8 cellular contexts compared by ENCODE assay signal in genomic region chr7:39732837-39733804, GRCh38.
DNase-seq lines count a peak whose midpoint lies in the region; ATAC-seq, FAIRE-seq and TF ChIP-seq lines count a peak whose summit lies in the region.

No MANE protein-coding gene starts in this region.

- H3K27ac ChIP-seq in DOHH2 (ENCODE audit: low read depth, low read length) (peak overlapping the region; percentile 70), GM23248 (peak overlapping the region; percentile 96), Karpas-422 (ENCODE audit: low read length) (peak overlapping the region; percentile 77)
- H3K27ac ChIP-seq in naive thymus-derived CD4-positive, alpha-beta T cell (ENCODE audit: low read depth, low read length): peak overlapping the region; percentile 82

- H3K27ac Mint-ChIP-seq in naive thymus-derived CD4-positive, alpha-beta T cell: peak overlapping the region; percentile 93 to 98 (median 96)
- peak overlapping the region; percentile 83 for H3K27ac Mint-ChIP-seq in stimulated activated memory B cell treated with anti-CD40 and anti-IgM and Interleukin-4, amounts not matched to agents 10 μg/mL and 1 μg/mL and 100 μg/mL, for 72 hours

- H3K27me3 Mint-ChIP-seq in naive thymus-derived CD4-positive, alpha-beta T cell: peaks cover 0 to 9% (median 0%) of the 10 kb centered on the region in 5 donors
- no peaks in the 10 kb centered on the region for H3K27me3 Mint-ChIP-seq in stimulated activated memory B cell treated with anti-CD40 and anti-IgM and Interleukin-4, amounts not matched to agents 10 μg/mL and 1 μg/mL and 100 μg/mL, for 72 hours

- H3K36me3 ChIP-seq in DOHH2 (ENCODE audit: control insufficient read depth, low read length): peaks cover 20% of the 10 kb centered on the region
- H3K36me3 ChIP-seq in GM23248 (ENCODE audit: low read depth): no peaks in the 10 kb centered on the region
- H3K36me3 ChIP-seq in Karpas-422 (ENCODE audit: insufficient read depth, low read length): peaks cover 4% of the 10 kb centered on the region; the same call in 1 of the 2 replicates
- no peaks in the 10 kb centered on the region for H3K36me3 ChIP-seq in naive thymus-derived CD4-positive, alpha-beta T cell (ENCODE audit: control insufficient read depth in 2 of 3, insufficient read depth in 3 of 3, low read length in 3 of 3)

- WGBS in GM23248 (ENCODE audit: low coverage in 1 of 2, low lambda C conversion rate in 2 of 2, missing lambda C conversion rate in 2 of 2), 2 experiments: 3% methylated on average over 44 to 51 of the region's 52 CpGs

- peak; percentile 95 for ATAC-seq in naive thymus-derived CD4-positive, alpha-beta T cell
- ATAC-seq in stimulated activated memory B cell treated with anti-CD40 and anti-IgM and Interleukin-4, amounts not matched to agents 10 μg/mL and 1 μg/mL and 100 μg/mL, for 72 hours: peak; percentile 97

- H3K27me3 ChIP-seq in DOHH2 (ENCODE audit: control insufficient read depth, low read length): no peaks in the 10 kb centered on the region
- no peaks in the 10 kb centered on the region for H3K27me3 ChIP-seq in GM23248 (replicated peaks; ENCODE audit: insufficient read depth)
- H3K27me3 ChIP-seq in Karpas-422 (ENCODE audit: low read length): no peaks in the 10 kb centered on the region
- no peaks in the 10 kb centered on the region for H3K27me3 ChIP-seq in naive thymus-derived CD4-positive, alpha-beta T cell (ENCODE audit: control insufficient read depth in 2 of 2, insufficient read depth in 2 of 2, low read length in 2 of 2)

- no peaks in the 10 kb centered on the region for H4K20me1 ChIP-seq in DOHH2 (ENCODE audit: control insufficient read depth, insufficient read depth, low read depth, low read length)
- H4K20me1 ChIP-seq in GM23248 (ENCODE audit: insufficient read depth): no peaks in the 10 kb centered on the region
- H4K20me1 ChIP-seq in Karpas-422 (ENCODE audit: insufficient read depth, low read depth, low read length): no peaks in the 10 kb centered on the region

- peaks cover 13 to 46% (median 40%) of the 10 kb centered on the region in 7 donors for H3K4me1 Mint-ChIP-seq in naive thymus-derived CD4-positive, alpha-beta T cell
- peaks cover 55% of the 10 kb centered on the region for H3K4me1 Mint-ChIP-seq in stimulated activated memory B cell treated with anti-CD40 and anti-IgM and Interleukin-4, amounts not matched to agents 10 μg/mL and 1 μg/mL and 100 μg/mL, for 72 hours

- H3K79me2 ChIP-seq in DOHH2 (ENCODE audit: control insufficient read depth, low read length) (peaks cover 44% of the 10 kb centered on the region), GM23248 (ENCODE audit: insufficient read depth) (peaks cover 26% of the 10 kb centered on the region), Karpas-422 (ENCODE audit: low read length) (peaks cover 45% of the 10 kb centered on the region)

- no peaks in the 10 kb centered on the region for H3K9me3 Mint-ChIP-seq in naive thymus-derived CD4-positive, alpha-beta T cell
- H3K9me3 Mint-ChIP-seq in stimulated activated memory B cell treated with anti-CD40 and anti-IgM and Interleukin-4, amounts not matched to agents 10 μg/mL and 1 μg/mL and 100 μg/mL, for 72 hours: no peaks in the 10 kb centered on the region

- H3K4me1 ChIP-seq in DOHH2 (ENCODE audit: control insufficient read depth, low read length) (peaks cover 43% of the 10 kb centered on the region), GM23248 (ENCODE audit: insufficient read depth) (peaks cover 18% of the 10 kb centered on the region), Karpas-422 (ENCODE audit: low read length) (peaks cover 45% of the 10 kb centered on the region)
- peaks cover 11 to 27% of the 10 kb centered on the region in 2 donors for H3K4me1 ChIP-seq in naive thymus-derived CD4-positive, alpha-beta T cell (ENCODE audit: control insufficient read depth in 2 of 2, insufficient read depth in 2 of 2, low read length in 2 of 2)

- in situ Hi-C loops in GM23248 (cut with MboI): no loop called here

- H2AFZ ChIP-seq in GM23248: peak overlapping the region; percentile 91
- peak overlapping the region; percentile 25; the same call in 1 of the 2 replicates for H2AFZ ChIP-seq in Karpas-422 (ENCODE audit: low read length)

- intact Hi-C loops in naive thymus-derived CD4-positive, alpha-beta T cell (cut with micrococcal nuclease): loop anchor here (1.0 to 5.0 kb wide), 9 partner anchors 13 to 401 kb away; partner anchors contain the start of genes MPLKIP (in 2 of the 2), RALA (in 2 of the 2), YAE1 (in 2 of the 2) and CDK13 (in 1 of the 2)

- TF ChIP-seq CTCF in DOHH2 (IDR thresholded peaks at IDR 0.05; ENCODE audit: low read depth, low read length, poor library complexity, severe bottlenecking): no peak

- no peaks in the 10 kb centered on the region for H3K9me3 ChIP-seq in DOHH2 (ENCODE audit: control insufficient read depth, insufficient read depth, low read length)
- no peaks in the 10 kb centered on the region for H3K9me3 ChIP-seq in GM23248 (ENCODE audit: low read depth)
- no peaks in the 10 kb centered on the region for H3K9me3 ChIP-seq in Karpas-422 (ENCODE audit: low read length)
- no peaks in the 10 kb centered on the region for H3K9me3 ChIP-seq in naive thymus-derived CD4-positive, alpha-beta T cell (ENCODE audit: control insufficient read depth in 2 of 3, low read length in 3 of 3)

- H3K36me3 Mint-ChIP-seq in naive thymus-derived CD4-positive, alpha-beta T cell: no peaks in the 10 kb centered on the region
- H3K36me3 Mint-ChIP-seq in stimulated activated memory B cell treated with anti-CD40 and anti-IgM and Interleukin-4, amounts not matched to agents 10 μg/mL and 1 μg/mL and 100 μg/mL, for 72 hours: no peaks in the 10 kb centered on the region

- peak; percentile 81 for FAIRE-seq in RCC 7860 (lab: Jason Lieb, UNC)

- CTCF ChIA-PET in naive thymus-derived CD4-positive, alpha-beta T cell (lab: Charles Lee): interaction anchor here (0.7 to 3.2 kb wide), 5 partner anchors 10 to 153 kb away, joined by 3 to 13 read pairs (median 3); no protein-coding TSS in a partner anchor

- DNase-seq in GM23248: peak; percentile 99
- peak; percentile 99 for DNase-seq in Karpas-422
- peak; percentile 94 for DNase-seq in RCC 7860 (ENCODE audit: low spot score)
- DNase-seq in activated T-helper 1 cell treated with anti-CD3 and anti-CD28 coated beads, Interleukin-2, amount 50 U/mL, for 16 hours (ENCODE audit: low read depth in 1 of 2, low spot score in 1 of 2): peak; percentile 79 to 91
- peak; percentile 98 for DNase-seq in fibroblast of gingiva (ENCODE audit: low read depth)
- peak; percentile 80 to 96 (median 91) for DNase-seq in naive thymus-derived CD4-positive, alpha-beta T cell

- H3K4me2 ChIP-seq in DOHH2 (ENCODE audit: low read length) (peak overlapping the region; percentile 83), GM23248 (ENCODE audit: unreplicated experiment) (peak overlapping the region; percentile 89), Karpas-422 (ENCODE audit: low read depth, low read length, poor library complexity, severe bottlenecking) (peak overlapping the region; percentile 91)

- H3K9me2 ChIP-seq in DOHH2 (replicated peaks; ENCODE audit: control insufficient read depth, low read length) (no peaks in the 10 kb centered on the region), GM23248 (ENCODE audit: insufficient read depth) (no peaks in the 10 kb centered on the region), Karpas-422 (replicated peaks; ENCODE audit: insufficient read depth, low read length) (no peaks in the 10 kb centered on the region)

- POLR2A ChIA-PET in naive thymus-derived CD4-positive, alpha-beta T cell (lab: Charles Lee): interaction anchor here (0.6 to 3.9 kb wide), 15 partner anchors 9 to 1427 kb away, joined by 3 to 50 read pairs (median 4); partner anchors contain the start of genes MPLKIP, RALA and YAE1

- H3K4me3 ChIP-seq in DOHH2 (ENCODE audit: low read length): peak overlapping the region; percentile 77
- H3K4me3 ChIP-seq in GM23248: peak overlapping the region; percentile 75
- peak overlapping the region; percentile 86 for H3K4me3 ChIP-seq in Karpas-422 (ENCODE audit: low read length)
- H3K4me3 ChIP-seq in naive thymus-derived CD4-positive, alpha-beta T cell (ENCODE audit: low read length): peak overlapping the region; percentile 83

- H3K9ac ChIP-seq in GM23248 (peak overlapping the region; percentile 87), Karpas-422 (ENCODE audit: low read length) (peak overlapping the region; percentile 84)

- H3F3A ChIP-seq in DOHH2 (ENCODE audit: control insufficient read depth, insufficient read depth) (no peaks in the 10 kb centered on the region), GM23248 (ENCODE audit: insufficient read depth) (peaks cover 13% of the 10 kb centered on the region)

- peak overlapping the region; percentile 78 to 95 (median 92) for H3K4me3 Mint-ChIP-seq in naive thymus-derived CD4-positive, alpha-beta T cell
- H3K4me3 Mint-ChIP-seq in stimulated activated memory B cell treated with anti-CD40 and anti-IgM and Interleukin-4, amounts not matched to agents 10 μg/mL and 1 μg/mL and 100 μg/mL, for 72 hours: peak overlapping the region; percentile 80

Comparison
In these comparisons a context has a peak if more than half of its experiments do, and no peak if none do; other contexts are left out.
1. Peak in every context shown above with its lines: DNase-seq, ATAC-seq, H3K4me3 ChIP-seq and H3K27ac ChIP-seq.